ENCODE assay signal across 1 cellular context in the genomic region with DNA sequence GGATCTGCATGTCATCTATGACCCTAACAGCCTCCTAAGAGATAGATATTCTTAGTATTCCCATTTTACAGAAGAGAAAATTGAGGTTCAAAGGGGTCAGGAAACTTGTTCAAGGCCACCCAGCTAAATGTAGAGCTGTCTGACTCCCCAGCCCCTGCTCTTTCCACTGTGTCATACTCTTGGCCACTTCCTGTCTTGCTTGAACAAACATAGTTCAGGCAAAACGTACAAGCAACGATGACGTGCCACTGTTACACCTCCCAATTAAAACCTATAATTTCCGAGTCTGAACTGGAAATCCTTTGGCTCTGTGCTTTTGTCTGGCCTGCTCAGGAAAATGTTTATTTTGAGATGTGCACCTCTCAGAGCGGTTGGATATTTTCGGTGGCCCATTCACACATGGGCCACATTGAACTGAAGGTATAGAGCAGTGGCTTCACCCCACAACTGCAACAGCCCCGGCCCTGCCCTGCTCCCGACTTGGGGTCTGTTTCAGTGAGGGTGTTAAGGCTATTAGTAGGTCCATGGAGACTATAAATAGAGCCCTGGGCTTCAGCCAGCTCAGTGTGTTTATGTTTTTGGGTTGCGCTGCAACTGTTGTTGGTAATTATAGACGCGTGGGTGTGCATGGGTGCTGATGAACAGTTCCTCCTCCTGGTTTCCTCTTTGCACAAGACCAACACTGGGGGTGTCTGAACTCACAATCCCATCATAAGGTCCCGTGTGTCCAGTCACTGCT.
TF ChIP-seq lines count a peak whose summit lies in the region.

No MANE protein-coding gene starts in this region.

TF ChIP-seq in GM23338, 12 proteins besides CTCF, POLR2A, EP300 and RAD21 (continued from another document):
- TF ChIP-seq, protein P1, sequence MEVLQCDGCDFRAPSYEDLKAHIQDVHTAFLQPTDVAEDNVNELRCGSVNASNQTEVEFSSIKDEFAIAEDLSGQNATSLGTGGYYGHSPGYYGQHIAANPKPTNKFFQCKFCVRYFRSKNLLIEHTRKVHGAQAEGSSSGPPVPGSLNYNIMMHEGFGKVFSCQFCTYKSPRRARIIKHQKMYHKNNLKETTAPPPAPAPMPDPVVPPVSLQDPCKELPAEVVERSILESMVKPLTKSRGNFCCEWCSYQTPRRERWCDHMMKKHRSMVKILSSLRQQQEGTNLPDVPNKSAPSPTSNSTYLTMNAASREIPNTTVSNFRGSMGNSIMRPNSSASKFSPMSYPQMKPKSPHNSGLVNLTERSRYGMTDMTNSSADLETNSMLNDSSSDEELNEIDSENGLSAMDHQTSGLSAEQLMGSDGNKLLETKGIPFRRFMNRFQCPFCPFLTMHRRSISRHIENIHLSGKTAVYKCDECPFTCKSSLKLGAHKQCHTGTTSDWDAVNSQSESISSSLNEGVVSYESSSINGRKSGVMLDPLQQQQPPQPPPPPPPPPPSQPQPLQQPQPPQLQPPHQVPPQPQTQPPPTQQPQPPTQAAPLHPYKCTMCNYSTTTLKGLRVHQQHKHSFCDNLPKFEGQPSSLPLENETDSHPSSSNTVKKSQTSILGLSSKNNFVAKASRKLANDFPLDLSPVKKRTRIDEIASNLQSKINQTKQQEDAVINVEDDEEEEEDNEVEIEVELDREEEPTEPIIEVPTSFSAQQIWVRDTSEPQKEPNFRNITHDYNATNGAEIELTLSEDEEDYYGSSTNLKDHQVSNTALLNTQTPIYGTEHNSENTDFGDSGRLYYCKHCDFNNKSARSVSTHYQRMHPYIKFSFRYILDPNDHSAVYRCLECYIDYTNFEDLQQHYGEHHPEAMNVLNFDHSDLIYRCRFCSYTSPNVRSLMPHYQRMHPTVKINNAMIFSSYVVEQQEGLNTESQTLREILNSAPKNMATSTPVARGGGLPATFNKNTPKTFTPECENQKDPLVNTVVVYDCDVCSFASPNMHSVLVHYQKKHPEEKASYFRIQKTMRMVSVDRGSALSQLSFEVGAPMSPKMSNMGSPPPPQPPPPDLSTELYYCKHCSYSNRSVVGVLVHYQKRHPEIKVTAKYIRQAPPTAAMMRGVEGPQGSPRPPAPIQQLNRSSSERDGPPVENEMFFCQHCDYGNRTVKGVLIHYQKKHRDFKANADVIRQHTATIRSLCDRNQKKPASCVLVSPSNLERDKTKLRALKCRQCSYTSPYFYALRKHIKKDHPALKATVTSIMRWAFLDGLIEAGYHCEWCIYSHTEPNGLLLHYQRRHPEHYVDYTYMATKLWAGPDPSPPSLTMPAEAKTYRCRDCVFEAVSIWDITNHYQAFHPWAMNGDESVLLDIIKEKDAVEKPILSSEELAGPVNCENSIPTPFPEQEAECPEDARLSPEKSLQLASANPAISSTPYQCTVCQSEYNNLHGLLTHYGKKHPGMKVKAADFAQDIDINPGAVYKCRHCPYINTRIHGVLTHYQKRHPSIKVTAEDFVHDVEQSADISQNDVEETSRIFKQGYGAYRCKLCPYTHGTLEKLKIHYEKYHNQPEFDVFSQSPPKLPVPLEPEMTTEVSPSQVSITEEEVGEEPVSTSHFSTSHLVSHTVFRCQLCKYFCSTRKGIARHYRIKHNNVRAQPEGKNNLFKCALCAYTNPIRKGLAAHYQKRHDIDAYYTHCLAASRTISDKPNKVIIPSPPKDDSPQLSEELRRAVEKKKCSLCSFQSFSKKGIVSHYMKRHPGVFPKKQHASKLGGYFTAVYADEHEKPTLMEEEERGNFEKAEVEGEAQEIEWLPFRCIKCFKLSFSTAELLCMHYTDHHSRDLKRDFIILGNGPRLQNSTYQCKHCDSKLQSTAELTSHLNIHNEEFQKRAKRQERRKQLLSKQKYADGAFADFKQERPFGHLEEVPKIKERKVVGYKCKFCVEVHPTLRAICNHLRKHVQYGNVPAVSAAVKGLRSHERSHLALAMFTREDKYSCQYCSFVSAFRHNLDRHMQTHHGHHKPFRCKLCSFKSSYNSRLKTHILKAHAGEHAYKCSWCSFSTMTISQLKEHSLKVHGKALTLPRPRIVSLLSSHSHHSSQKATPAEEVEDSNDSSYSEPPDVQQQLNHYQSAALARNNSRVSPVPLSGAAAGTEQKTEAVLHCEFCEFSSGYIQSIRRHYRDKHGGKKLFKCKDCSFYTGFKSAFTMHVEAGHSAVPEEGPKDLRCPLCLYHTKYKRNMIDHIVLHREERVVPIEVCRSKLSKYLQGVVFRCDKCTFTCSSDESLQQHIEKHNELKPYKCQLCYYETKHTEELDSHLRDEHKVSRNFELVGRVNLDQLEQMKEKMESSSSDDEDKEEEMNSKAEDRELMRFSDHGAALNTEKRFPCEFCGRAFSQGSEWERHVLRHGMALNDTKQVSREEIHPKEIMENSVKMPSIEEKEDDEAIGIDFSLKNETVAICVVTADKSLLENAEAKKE (CRISPR knock-in tag; IDR thresholded peaks at IDR 0.05) = no peak
- TF ChIP-seq ZNF114 (CRISPR knock-in tag; IDR thresholded peaks at IDR 0.05) = no peak
- no peak for TF ChIP-seq NANOG (IDR thresholded peaks at IDR 0.05; ENCODE audit: borderline replicate concordance)
- TF ChIP-seq EZH2 (IDR thresholded peaks at IDR 0.05; ENCODE audit: low read depth, unreplicated experiment) = no peak
- no peak for TF ChIP-seq STAT1 (IDR thresholded peaks at IDR 0.05; ENCODE audit: unreplicated experiment)
- no peak for TF ChIP-seq CREB1 (CRISPR knock-in tag; IDR thresholded peaks at IDR 0.05; ENCODE audit: low read depth)
